In genomic region chr5:90191352-90192045, GRCh38 we compare ENCODE assay signal across 18 cellular contexts.
A peak's percentile ranks its signal among the peaks of the same experiment; 100 is the strongest.
DNase-seq lines count a peak whose midpoint lies in the region; TF ChIP-seq lines count a peak whose summit lies in the region.
"Had no signal": no experiment of that assay in that cellular context is flagged by ENCODE, and none has a peak within 500 bp of the region (broad histone marks: within the 10 kb centered on the region; RNA-seq: fewer than 3 reads in every experiment).

No MANE protein-coding gene starts in this region.

- H2AFZ ChIP-seq in hepatocyte, result no peak overlapping the region

- H3K4me3 ChIP-seq in hepatocyte (no peak overlapping the region), transverse colon (no peak overlapping the region), A673 (ENCODE audit: low read depth, low read length, poor library complexity, severe bottlenecking) (no peak overlapping the region)
- H3K4me3 ChIP-seq: GM12878, MG63 had no signal

- H3K4me2 ChIP-seq in hepatocyte, result no peak overlapping the region
- H3K4me2 ChIP-seq: KMS-11 had no signal

- 29% methylated on average over 2 of the region's 2 CpGs for WGBS in hepatocyte (ENCODE audit: low lambda C conversion rate, missing lambda C conversion rate)
- WGBS in transverse colon (ENCODE audit: low coverage in 1 of 2), 2 donors, result 16 to 45% methylated on average over 2 of the region's 2 CpGs

- no TSS peak for BruUV-seq in A673 (replicated peaks; lab: Mats Ljungman, UMichigan)

- H3K79me2 ChIP-seq in hepatocyte, result no peaks in the 10 kb centered on the region

- no peaks in the 10 kb centered on the region for H4K20me1 ChIP-seq in hepatocyte (ENCODE audit: insufficient read depth, poor library complexity, severe bottlenecking)

- CTCF ChIA-PET in HEK293T (lab: Yijun Ruan, JAX) (interaction anchor here (0.7 kb wide), 1 partner anchor 619 kb away, joined by 4 read pairs; no protein-coding TSS in a partner anchor), A673 (lab: Charles Lee) (no interaction called here)

- H3K27me3 ChIP-seq in hepatocyte (no peaks in the 10 kb centered on the region), transverse colon (no peaks in the 10 kb centered on the region), A673 (replicated peaks; ENCODE audit: insufficient read depth, low read depth, low read length, poor library complexity) (no peaks in the 10 kb centered on the region)
- H3K27me3 ChIP-seq: MG63 had no signal

- H3K36me3 ChIP-seq in hepatocyte (replicated peaks; ENCODE audit: insufficient read depth, low read depth) (no peaks in the 10 kb centered on the region), transverse colon (no peaks in the 10 kb centered on the region), A673 (ENCODE audit: insufficient read depth, low read length, poor library complexity, severe bottlenecking) (no peaks in the 10 kb centered on the region)
- H3K36me3 ChIP-seq: MG63 had no signal

- H3K9me2 ChIP-seq in hepatocyte (replicated peaks; ENCODE audit: insufficient read depth), result no peaks in the 10 kb centered on the region

- peak; percentile 38 for DNase-seq in HEK293T (ENCODE audit: extremely low spot score)
- DNase-seq in NCI-H69 (lab: John Stamatoyannopoulos, UW), result peak; percentile 70
- DNase-seq in hepatocyte (ENCODE audit: low spot score), result peak; percentile 55
- peak; percentile 24 for DNase-seq in transverse colon
- no peak for DNase-seq in A673 (ENCODE audit: low spot score)
- DNase-seq in activated CD4-positive, alpha-beta T cell treated with anti-CD3 and anti-CD28 coated beads for 48 hours, result no peak
- no peak for DNase-seq in C1 segment of cervical spinal cord (lab: John Stamatoyannopoulos, UW)
- DNase-seq: CD4-positive, alpha-beta memory T cell; DND-41; GDM1; MG63; NCI-H1105 treated with DMSO at 0.1 percent for 48 hours; NCI-H187; NCI-H748 treated with DMSO at 0.1 percent for 48 hours; OCI-M1; SW 1271 had no signal

- no peak for TF ChIP-seq CTCF in hepatocyte (IDR thresholded peaks at IDR 0.05; ENCODE audit: poor library complexity)
- TF ChIP-seq CTCF in transverse colon (IDR thresholded peaks at IDR 0.05), result no peak
- TF ChIP-seq CTCF in A673 (conservative IDR thresholded peaks at IDR 0.05; ENCODE audit: low read depth, low read length), result no peak

- H3K27ac ChIP-seq in hepatocyte, result peak overlapping the region; percentile 43
- H3K27ac ChIP-seq in transverse colon, result no peak overlapping the region
- H3K27ac ChIP-seq in A673 (ENCODE audit: low read depth, low read length, poor library complexity, severe bottlenecking), result no peak overlapping the region
- H3K27ac ChIP-seq: KMS-11 had no signal

- intact Hi-C loops in transverse colon (cut with DNase I; ENCODE audit: low total_unique reads), result no loop called here
- intact Hi-C loops in A673 (cut with micrococcal nuclease; ENCODE audit: unreplicated experiment), result no loop called here

- POLR2A ChIA-PET in HEK293T (lab: Yijun Ruan, JAX), result interaction anchor here (1.3 kb wide), 1 partner anchor 218 kb away, joined by 5 read pairs; the partner anchor contains the start of gene CETN3
- POLR2A ChIA-PET in A673 (lab: Charles Lee; ENCODE audit: low non-redundant PET), result no interaction called here

- H3K4me1 ChIP-seq in hepatocyte (ENCODE audit: insufficient read depth) (peaks cover 9% of the 10 kb centered on the region), transverse colon (peaks cover 0 to 6% (median 0%) of the 10 kb centered on the region in 4 donors), A673 (ENCODE audit: insufficient read depth, low read length, poor library complexity, severe bottlenecking) (no peaks in the 10 kb centered on the region)

- no peak for TF ChIP-seq POLR2A in transverse colon (IDR thresholded peaks at IDR 0.05)

- H3K9me3 ChIP-seq in hepatocyte (ENCODE audit: low read depth), result no peaks in the 10 kb centered on the region
- H3K9me3 ChIP-seq in transverse colon, result no peaks in the 10 kb centered on the region
- H3K9me3 ChIP-seq in A673 (ENCODE audit: low read depth, low read length, poor library complexity, severe bottlenecking), result no peaks in the 10 kb centered on the region
- H3K9me3 ChIP-seq: MG63 had no signal

- in situ Hi-C loops in transverse colon (cut with MboI; ENCODE audit: low pct_ligation_motif_present in 1 of 4, low pct_unique_long_range_greater_than_20kb in 1 of 4, low sequenced_read_pairs in 3 of 4), result loop anchor here in 1 of 4 donors (25.0 kb wide), 1 partner anchor 1479 kb away; no protein-coding TSS in a partner anchor

- no peak for TF ChIP-seq EP300 in transverse colon (IDR thresholded peaks at IDR 0.05; ENCODE audit: low read depth)

TF ChIP-seq in HEK293T, 16 proteins besides CTCF, POLR2A, EP300 and RAD21:
- TF ChIP-seq SUZ12 (IDR thresholded peaks at IDR 0.05), result no peak
- no peak for TF ChIP-seq ZNF384 (IDR thresholded peaks at IDR 0.05)
- no peak for TF ChIP-seq BHLHE40 (IDR thresholded peaks at IDR 0.05; ENCODE audit: borderline replicate concordance)
- TF ChIP-seq CTBP1 (IDR thresholded peaks at IDR 0.05; ENCODE audit: borderline replicate concordance), result peak; percentile 51; the same call in 1 of the 2 replicates
- no peak for TF ChIP-seq HDGF (IDR thresholded peaks at IDR 0.05; ENCODE audit: borderline replicate concordance)
- TF ChIP-seq FOXM1 (IDR thresholded peaks at IDR 0.05; ENCODE audit: borderline replicate concordance), result no peak
- TF ChIP-seq PKNOX1 (IDR thresholded peaks at IDR 0.05), result peak; percentile 42
- TF ChIP-seq SP1 (IDR thresholded peaks at IDR 0.05), result no peak
- TF ChIP-seq LEF1 (IDR thresholded peaks at IDR 0.05; ENCODE audit: borderline replicate concordance), result no peak
- TF ChIP-seq L3MBTL2 (conservative IDR thresholded peaks at IDR 0.05), result no peak

Comparison
In these comparisons a context has a peak if more than half of its experiments do, and no peak if none do; other contexts are left out.
1. DNase-seq: peak in HEK293T (single experiment), NCI-H69 (single experiment), hepatocyte (single experiment) and transverse colon (single experiment); none in A673 (single experiment), activated CD4-positive, alpha-beta T cell treated with anti-CD3 and anti-CD28 coated beads for 48 hours (single experiment) and C1 segment of cervical spinal cord (0 of 14).